30 cellular contexts compared by ENCODE assay signal in the genomic region with DNA sequence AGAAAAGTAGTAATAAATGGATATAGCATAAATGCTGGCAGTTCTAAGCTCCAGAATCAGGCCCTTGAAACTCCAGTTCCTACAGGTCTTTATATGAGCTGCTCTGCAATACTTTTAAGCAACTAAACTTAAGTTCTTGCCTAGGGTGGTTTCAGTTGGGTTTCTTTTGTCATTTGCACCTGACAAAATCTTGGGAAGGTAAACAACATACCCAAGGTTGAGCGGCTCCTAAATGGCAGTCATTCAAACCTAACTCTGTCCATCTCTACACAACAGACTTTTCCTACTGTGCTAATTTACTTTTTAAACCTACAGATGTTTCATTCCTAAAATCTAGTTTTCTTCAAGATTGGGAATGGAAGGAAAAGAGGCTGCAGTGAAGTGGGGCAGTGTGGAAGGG. TPM values are rescaled to one million over a fixed set of nuclear protein-coding genes. Genes with fewer than 3 reads are reported as not detected.
"Had no signal": no experiment of that assay in that cellular context is flagged by ENCODE, and none has a peak within 500 bp of the region (broad histone marks: within the 10 kb centered on the region; RNA-seq: fewer than 3 reads in every experiment).

No MANE protein-coding gene starts in this region.

- H3K27ac ChIP-seq: brain microvascular endothelial cell, SJCRH30 had no signal

- H3K27ac Mint-ChIP-seq: activated CD4-positive, alpha-beta T cell treated with anti-CD3 and anti-CD28 coated beads for 36 hours; activated CD8-positive, alpha-beta T cell treated with anti-CD3 and anti-CD28 coated beads, Interleukin-2, amount 10 ng/mL, durations not matched to agents 7 days and 5 days; activated naive CD8-positive, alpha-beta T cell; activated naive CD8-positive, alpha-beta T cell treated with anti-CD3 and anti-CD28 coated beads, Interleukin-2, amount 50 U/mL, for 24 hours; activated T-cell treated with anti-CD3 and anti-CD28 coated beads, Interleukin-2, amount 50 U/mL, for 24 hours; activated T-helper 1 cell treated with anti-CD3 and anti-CD28 coated beads, Interleukin-12 subunit alpha, Interleukin-12 subunit beta, Interleukin-2, Interleukin-4 antibody, amounts not matched to agents 30 ng/mL and 10 ng/mL and 1 ng/mL, durations not matched to agents 14 hours and 24 hours and 36 hours had no signal

- H3K36me3 ChIP-seq: brain microvascular endothelial cell, SJCRH30 had no signal

- DNase-seq: activated CD4-positive, alpha-beta T cell treated with anti-CD3 and anti-CD28 coated beads for 36 hours; activated CD4-positive, alpha-beta T cell treated with anti-CD3 and anti-CD28 coated beads, Interleukin-2, amount 10 ng/mL, durations not matched to agents 7 days and 5 days; activated CD4-positive, alpha-beta T cell treated with anti-CD3 and anti-CD28 coated beads, Interleukin-2, amount 50 U/mL, for 48 hours; activated CD8-positive, alpha-beta T cell treated with anti-CD3 and anti-CD28 coated beads, Interleukin-2, amount 10 ng/mL, durations not matched to agents 7 days and 5 days; activated effector memory CD4-positive, alpha-beta T cell treated with Interleukin-2 at 50 U/mL for 16 hours; activated naive CD4-positive, alpha-beta T cell treated with anti-CD3 and anti-CD28 coated beads, Interleukin-2, amount 10 ng/mL, durations not matched to agents 7 days and 5 days; activated naive CD8-positive, alpha-beta T cell treated with anti-CD3 and anti-CD28 coated beads, Interleukin-2, amount 50 U/mL, for 24 hours; activated T-cell treated with anti-CD3 and anti-CD28 coated beads, Interleukin-2, amount 50 U/mL, for 24 hours; anterior cingulate cortex; brain microvascular endothelial cell; central memory CD4-positive, alpha-beta T cell; NCI-H1105; NCI-H1417 treated with DMSO at 0.1 percent for 48 hours; NCI-H187 treated with DMSO at 0.1 percent for 48 hours; NCI-H2081; NCI-H510A; NCI-H526; NCI-H748 treated with DMSO at 0.1 percent for 48 hours; SHP77; SJCRH30; T1000 had no signal

- H3K27me3 ChIP-seq: brain microvascular endothelial cell, SJCRH30 had no signal

- H3K4me3 Mint-ChIP-seq: activated CD4-positive, alpha-beta T cell treated with anti-CD3 and anti-CD28 coated beads for 36 hours; activated CD4-positive, alpha-beta T cell treated with anti-CD3 and anti-CD28 coated beads, Interleukin-2, amount 10 ng/mL, durations not matched to agents 7 days and 5 days; activated CD8-positive, alpha-beta T cell treated with anti-CD3 and anti-CD28 coated beads, Interleukin-2, amount 10 ng/mL, durations not matched to agents 7 days and 5 days; activated naive CD4-positive, alpha-beta T cell treated with anti-CD3 and anti-CD28 coated beads, Interleukin-2, amount 10 ng/mL, durations not matched to agents 7 days and 5 days; activated naive CD8-positive, alpha-beta T cell treated with anti-CD3 and anti-CD28 coated beads, Interleukin-2, amount 50 U/mL, for 24 hours; activated T-cell treated with anti-CD3 and anti-CD28 coated beads, Interleukin-2, amount 50 U/mL, for 24 hours; activated T-helper 1 cell treated with anti-CD3 and anti-CD28 coated beads, Interleukin-12 subunit alpha, Interleukin-12 subunit beta, Interleukin-2, Interleukin-4 antibody, amounts not matched to agents 30 ng/mL and 10 ng/mL and 1 ng/mL, durations not matched to agents 14 hours and 24 hours and 36 hours had no signal

- H3K4me3 ChIP-seq: SJCRH30, SK-N-MC had no signal

- H3K4me1 ChIP-seq: SJCRH30 had no signal

- H3K27me3 Mint-ChIP-seq: activated CD4-positive, alpha-beta T cell treated with anti-CD3 and anti-CD28 coated beads for 36 hours; activated naive CD8-positive, alpha-beta T cell; activated naive CD8-positive, alpha-beta T cell treated with anti-CD3 and anti-CD28 coated beads, Interleukin-2, amount 50 U/mL, for 24 hours had no signal

- ATAC-seq: activated CD4-positive, alpha-beta T cell treated with anti-CD3 and anti-CD28 coated beads for 36 hours; activated CD4-positive, CD25-positive, alpha-beta regulatory T cell treated with anti-CD3 and anti-CD28 coated beads, Interleukin-2, amount 50 U/mL, for 24 hours; activated CD8-positive, alpha-beta T cell treated with anti-CD3 and anti-CD28 coated beads, Interleukin-2, amount 10 ng/mL, durations not matched to agents 7 days and 5 days; activated naive CD8-positive, alpha-beta T cell treated with anti-CD3 and anti-CD28 coated beads, Interleukin-2, amount 50 U/mL, for 24 hours; Panc1 had no signal

RNA-seq across cellular contexts. Expression of a gene that starts 44.8 kb away (rescaled TPM):
- total RNA-seq: activated CD4-positive, alpha-beta T cell treated with anti-CD3 and anti-CD28 coated beads for 36 hours; activated CD4-positive, alpha-beta T cell treated with anti-CD3 and anti-CD28 coated beads, Interleukin-2, amount 10 ng/mL, durations not matched to agents 7 days and 5 days; activated CD8-positive, alpha-beta T cell treated with anti-CD3 and anti-CD28 coated beads, Interleukin-2, amount 10 ng/mL, durations not matched to agents 7 days and 5 days; activated T-helper 1 cell treated with anti-CD3 and anti-CD28 coated beads, Interleukin-12 subunit alpha, Interleukin-12 subunit beta, Interleukin-2, Interleukin-4 antibody, amounts not matched to agents 30 ng/mL and 10 ng/mL and 1 ng/mL, durations not matched to agents 14 hours and 24 hours and 36 hours; M059J; RPMI7951; T-helper 1 cell treated with Interleukin-12 subunit alpha and Interleukin-12 subunit beta and Interleukin-4 antibody, amounts not matched to agents 30 ng/mL and 1 ng/mL, for 36 hours; T-helper 2 cell treated with Interferon-gamma antibody and Interleukin-4, amounts not matched to agents 100 ng/mL and 5 ng/mL, for 36 hours had no signal
